In the genomic region with DNA sequence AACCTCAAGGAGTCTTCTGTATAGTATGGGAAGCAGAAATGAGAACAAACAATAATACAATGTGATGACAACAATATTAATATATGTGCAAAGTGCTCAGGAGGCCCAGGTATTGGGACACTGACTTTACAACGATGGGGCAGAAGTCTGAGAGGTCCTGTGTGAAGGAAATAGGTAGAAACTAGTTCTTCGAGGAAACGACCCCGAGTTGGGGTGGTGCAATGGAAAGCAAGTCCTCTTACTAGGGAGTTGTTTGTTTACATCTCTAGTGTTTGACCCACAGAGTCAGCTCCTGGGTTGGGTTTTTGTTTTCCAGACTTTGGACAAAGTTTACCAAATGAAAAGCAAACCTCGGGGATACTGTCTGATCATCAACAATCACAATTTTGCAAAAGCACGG, we compare ENCODE assay signal across 20 cellular contexts. TPM values are rescaled to one million over a fixed set of nuclear protein-coding genes. Genes with fewer than 3 reads are reported as not detected.
DNase-seq lines count a peak whose midpoint lies in the region; ATAC-seq and TF ChIP-seq lines count a peak whose summit lies in the region.
"Had no signal": no experiment of that assay in that cellular context is flagged by ENCODE, and none has a peak within 500 bp of the region (broad histone marks: within the 10 kb centered on the region; RNA-seq: fewer than 3 reads in every experiment).

No MANE protein-coding gene starts in this region.

- TF ChIP-seq EP300 in esophagus muscularis mucosa (IDR thresholded peaks at IDR 0.05) = no peak

- no peaks in the 10 kb centered on the region for H3K79me2 ChIP-seq in neural progenitor cell (ENCODE audit: low read depth)

- no peak for TF ChIP-seq CTCF in activated B cell treated with CpG ODN at 0.5 μM for 24 hours (IDR thresholded peaks at IDR 0.05)
- no peak for TF ChIP-seq CTCF in esophagus muscularis mucosa (IDR thresholded peaks at IDR 0.05)
- no peak for TF ChIP-seq CTCF in neural progenitor cell (IDR thresholded peaks at IDR 0.05)

- H3K9me3 ChIP-seq in esophagus muscularis mucosa = no peaks in the 10 kb centered on the region
- no peaks in the 10 kb centered on the region for H3K9me3 ChIP-seq in neural progenitor cell (ENCODE audit: low read depth)
- H3K9me3 ChIP-seq: SJCRH30 had no signal

- no peak for DNase-seq in activated T-cell treated with anti-CD3 and anti-CD28 coated beads, Interleukin-2, amount 50 U/mL, for 24 hours
- DNase-seq in activated T-cell treated with anti-CD3 and anti-CD28 coated beads for 4 hours (no peak), activated B cell treated with CpG ODN at 0.5 μM for 24 hours (no peak), esophagus muscularis mucosa (ENCODE audit: extremely low spot score) (peak; percentile 91), neural progenitor cell (ENCODE audit: low spot score) (no peak), cardiac septum (ENCODE audit: low spot score) (no peak), HPDE6-E6E7 (ENCODE audit: extremely low spot score) (no peak)
- DNase-seq: 8988T, Calu3, DMS53, EL, GOT3, NCI-H1436 treated with DMSO at 0.1 percent for 48 hours, NCI-H2029, NCI-H526, SJCRH30 had no signal

- H3K27me3 ChIP-seq in esophagus muscularis mucosa = no peaks in the 10 kb centered on the region
- H3K27me3 ChIP-seq in neural progenitor cell = no peaks in the 10 kb centered on the region
- H3K27me3 ChIP-seq: SJCRH30 had no signal

- ATAC-seq in activated B cell treated with CpG ODN at 0.5 μM for 24 hours (ENCODE audit: low read depth) (no peak), GM21825 (IDR thresholded peaks at IDR 0.05; ENCODE audit: unreplicated experiment) (no peak)
- ATAC-seq: Panc1 had no signal

- H3K36me3 Mint-ChIP-seq in activated T-cell treated with anti-CD3 and anti-CD28 coated beads, Interleukin-2, amount 50 U/mL, for 24 hours (ENCODE audit: low read depth) = peaks cover 92% of the 10 kb centered on the region
- H3K36me3 Mint-ChIP-seq in activated B cell treated with CpG ODN at 0.5 μM for 24 hours (ENCODE audit: low read depth) (peaks cover 85% of the 10 kb centered on the region), neural progenitor cell (no peaks in the 10 kb centered on the region)

- H3K4me1 Mint-ChIP-seq in activated T-cell treated with anti-CD3 and anti-CD28 coated beads, Interleukin-2, amount 50 U/mL, for 24 hours (ENCODE audit: low read depth) = peaks cover 50% of the 10 kb centered on the region
- H3K4me1 Mint-ChIP-seq in activated B cell treated with CpG ODN at 0.5 μM for 24 hours (peaks cover 25% of the 10 kb centered on the region), neural progenitor cell (no peaks in the 10 kb centered on the region)

- H3K36me3 ChIP-seq in esophagus muscularis mucosa = peaks cover 34 to 73% (median 48%) of the 10 kb centered on the region in 4 donors
- no peaks in the 10 kb centered on the region for H3K36me3 ChIP-seq in neural progenitor cell

- no peak overlapping the region for H3K9ac ChIP-seq in neural progenitor cell

- no peaks in the 10 kb centered on the region for H3K9me3 Mint-ChIP-seq in activated T-cell treated with anti-CD3 and anti-CD28 coated beads, Interleukin-2, amount 50 U/mL, for 24 hours
- H3K9me3 Mint-ChIP-seq in activated B cell treated with CpG ODN at 0.5 μM for 24 hours = no peaks in the 10 kb centered on the region
- no peaks in the 10 kb centered on the region for H3K9me3 Mint-ChIP-seq in neural progenitor cell

- H3K27ac Mint-ChIP-seq in activated T-cell treated with anti-CD3 and anti-CD28 coated beads, Interleukin-2, amount 50 U/mL, for 24 hours = peak overlapping the region; percentile 42
- H3K27ac Mint-ChIP-seq in activated B cell treated with CpG ODN at 0.5 μM for 24 hours (peak overlapping the region; percentile 12), neural progenitor cell (no peak overlapping the region)

- H2AFZ ChIP-seq in neural progenitor cell (replicated peaks) = peak overlapping the region; percentile 42

- H3K4me3 ChIP-seq in esophagus muscularis mucosa = no peak overlapping the region
- no peak overlapping the region for H3K4me3 ChIP-seq in neural progenitor cell
- H3K4me3 ChIP-seq: GM12878, SJCRH30 had no signal

- H3F3A ChIP-seq in neural progenitor cell (ENCODE audit: low read depth) = no peaks in the 10 kb centered on the region

- H3K4me1 ChIP-seq in esophagus muscularis mucosa = peaks cover 0 to 3% (median 0%) of the 10 kb centered on the region in 4 donors
- H3K4me1 ChIP-seq in neural progenitor cell = no peaks in the 10 kb centered on the region
- H3K4me1 ChIP-seq: SJCRH30 had no signal

- no peaks in the 10 kb centered on the region for H3K27me3 Mint-ChIP-seq in activated T-cell treated with anti-CD3 and anti-CD28 coated beads, Interleukin-2, amount 50 U/mL, for 24 hours
- no peaks in the 10 kb centered on the region for H3K27me3 Mint-ChIP-seq in activated B cell treated with CpG ODN at 0.5 μM for 24 hours
- no peaks in the 10 kb centered on the region for H3K27me3 Mint-ChIP-seq in neural progenitor cell (ENCODE audit: insufficient read depth, low read depth)

- no peak overlapping the region for H3K4me3 Mint-ChIP-seq in activated T-cell treated with anti-CD3 and anti-CD28 coated beads, Interleukin-2, amount 50 U/mL, for 24 hours
- H3K4me3 Mint-ChIP-seq in activated B cell treated with CpG ODN at 0.5 μM for 24 hours (no peak overlapping the region), neural progenitor cell (no peak overlapping the region)
- H3K4me3 Mint-ChIP-seq: CD14-positive monocyte had no signal

- H4K20me1 ChIP-seq in neural progenitor cell (ENCODE audit: low read depth) = no peaks in the 10 kb centered on the region

- H3K4me2 ChIP-seq in neural progenitor cell = no peak overlapping the region

- TF ChIP-seq POLR2A in esophagus muscularis mucosa (IDR thresholded peaks at IDR 0.05; ENCODE audit: low read depth) = no peak

- POLR2A ChIA-PET in activated B cell treated with CpG ODN at 0.5 μM for 24 hours (lab: Charles Lee) = no interaction called here

- CTCF ChIA-PET in activated B cell treated with CpG ODN at 0.5 μM for 24 hours (lab: Charles Lee) = interaction anchor here (2.0 kb wide), 1 partner anchor 40 kb away, joined by 6 read pairs; no protein-coding TSS in a partner anchor

- H3K27ac ChIP-seq in esophagus muscularis mucosa (replicated peaks in 1 of 4) = no peak overlapping the region
- no peak overlapping the region for H3K27ac ChIP-seq in neural progenitor cell
- H3K27ac ChIP-seq: SJCRH30 had no signal

- intact Hi-C loops in activated B cell treated with CpG ODN at 0.5 μM for 24 hours (cut with micrococcal nuclease) = loop anchor here (1.0 kb wide), 1 partner anchor 40 kb away; no protein-coding TSS in a partner anchor
- intact Hi-C loops in esophagus muscularis mucosa (cut with DNase I) = no loop called here
- intact Hi-C loops in cardiac septum (cut with DNase I) = no loop called here

- 96% methylated on average over 6 of the region's 6 CpGs for WGBS in esophagus muscularis mucosa

RNA-seq across cellular contexts. Expression of gene CASP8, which starts 16.2 kb away (rescaled TPM):
- total RNA-seq in activated B cell treated with CpG ODN at 0.5 μM for 24 hours (74.2 and 84.4 TPM in 2 replicates), esophagus muscularis mucosa (10 to 100 TPM in 1 of 4 donors, 1 to 10 TPM in 3; 4.9 to 17.9 (median 5.3) TPM), neural progenitor cell (ENCODE audit: low replicate concordance) (2.1 and 3.1 TPM in 2 replicates), cardiac septum (4.5 TPM)
